ENCODE assay signal across 8 cellular contexts in the genomic region with DNA sequence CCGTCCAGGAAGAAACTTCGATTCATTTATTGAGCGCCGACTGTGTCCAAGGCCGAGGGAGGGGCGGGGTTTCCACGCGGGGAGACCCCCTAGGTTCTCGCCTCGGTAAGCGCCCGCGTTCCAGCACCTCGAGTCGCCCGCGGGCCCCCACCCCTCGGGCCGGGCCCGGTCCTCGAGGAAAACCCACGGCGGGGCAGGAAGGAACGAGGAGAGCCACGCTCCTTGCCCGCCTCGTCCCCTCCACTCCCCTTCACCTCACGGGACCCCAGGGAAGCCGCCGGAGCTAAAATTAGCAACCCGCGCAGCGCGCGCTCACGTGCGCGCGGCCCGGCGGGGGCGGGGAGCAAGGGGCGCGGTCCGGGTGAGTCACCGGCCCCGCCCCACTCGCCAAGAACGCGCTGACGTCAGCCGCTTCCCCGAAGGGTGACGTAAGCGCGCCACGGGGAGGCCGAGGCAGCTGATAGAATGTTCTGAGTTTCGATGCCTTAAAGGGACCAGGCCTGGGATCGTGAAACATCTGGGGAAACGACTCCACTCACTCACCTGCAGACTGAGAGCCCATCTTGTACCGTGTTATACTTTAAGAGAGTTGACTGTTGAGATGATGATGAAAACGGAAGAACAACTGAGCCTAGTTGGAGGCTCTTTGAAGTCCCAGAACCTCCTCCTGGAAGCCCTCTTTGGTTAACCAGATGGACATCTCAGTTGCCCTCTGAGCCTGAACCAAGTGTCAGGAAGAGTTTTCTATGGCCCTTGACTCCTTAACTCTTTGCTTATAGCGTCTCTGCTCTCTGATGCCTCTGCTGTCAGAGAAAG. TPM values are rescaled to one million over a fixed set of nuclear protein-coding genes. Genes with fewer than 3 reads are reported as not detected.
A peak's percentile ranks its signal among the peaks of the same experiment; 100 is the strongest.
DNase-seq lines count a peak whose midpoint lies in the region; ATAC-seq and TF ChIP-seq lines count a peak whose summit lies in the region.

No MANE protein-coding gene starts in this region.

- peak overlapping the region; percentile 85 for H3K27ac Mint-ChIP-seq in CD4-positive, alpha-beta T cell
- H3K27ac Mint-ChIP-seq in activated CD4-positive, alpha-beta memory T cell treated with anti-CD3 and anti-CD28 coated beads, Interleukin-2, amount 10 ng/mL, durations not matched to agents 7 days and 5 days: peak overlapping the region; percentile 85

- no peaks in the 10 kb centered on the region for H3K9me3 Mint-ChIP-seq in CD4-positive, alpha-beta T cell
- peaks cover 6% of the 10 kb centered on the region for H3K9me3 Mint-ChIP-seq in activated CD4-positive, alpha-beta memory T cell treated with anti-CD3 and anti-CD28 coated beads, Interleukin-2, amount 10 ng/mL, durations not matched to agents 7 days and 5 days

- TF ChIP-seq CTCF in CD4-positive, alpha-beta T cell (IDR thresholded peaks at IDR 0.05): no peak
- no peak for TF ChIP-seq CTCF in lower leg skin (IDR thresholded peaks at IDR 0.05)

- peak; percentile 93 for ATAC-seq in CD4-positive, alpha-beta T cell (ENCODE audit: poor library complexity)
- ATAC-seq in GM19397 (IDR thresholded peaks at IDR 0.05; ENCODE audit: unreplicated experiment) (peak; percentile 95), HG03558 (IDR thresholded peaks at IDR 0.05; ENCODE audit: extremely low read depth, unreplicated experiment) (peak; percentile 92)

- H3K4me1 ChIP-seq in duodenal mucosa (ENCODE audit: control insufficient read depth in 1 of 2, insufficient read depth in 2 of 2, low read length in 2 of 2): peaks cover 0 to 8% of the 10 kb centered on the region in 2 donors

- intact Hi-C loops in CD4-positive, alpha-beta T cell (cut with DNase I, micrococcal nuclease): loop anchor here in 1 of 2 experiments (2.0 to 10.0 kb wide), 8 partner anchors 52 to 884 kb away; a partner anchor contains a TSS
- intact Hi-C loops in lower leg skin (cut with DNase I; ENCODE audit: low total_unique reads): no loop called here

- 3 to 5% methylated on average over 25 to 60 of the region's 64 CpGs for WGBS in lower leg skin, 2 donors

- CTCF ChIA-PET in CD4-positive, alpha-beta T cell (lab: Charles Lee): interaction anchor here (0.6 to 2.6 kb wide), 4 partner anchors 8 to 861 kb away, joined by 3 to 7 read pairs (median 6); a partner anchor contains a TSS
- CTCF ChIA-PET in activated CD4-positive, alpha-beta memory T cell treated with anti-CD3 and anti-CD28 coated beads, Interleukin-2, amount 10 ng/mL, durations not matched to agents 7 days and 5 days (lab: Charles Lee): interaction anchor here (0.6 to 1.4 kb wide), 8 partner anchors 8 to 157 kb away, joined by 3 to 5 read pairs (median 3); no protein-coding TSS in a partner anchor

- H3K27ac ChIP-seq in CD4-positive, alpha-beta T cell (ENCODE audit: low read depth, low read length): peak overlapping the region; percentile 77
- peak overlapping the region; percentile 89 for H3K27ac ChIP-seq in duodenal mucosa (ENCODE audit: low read depth, low read length)

- no peaks in the 10 kb centered on the region for H3K36me3 Mint-ChIP-seq in CD4-positive, alpha-beta T cell (ENCODE audit: low read depth)
- peaks cover 4% of the 10 kb centered on the region for H3K36me3 Mint-ChIP-seq in activated CD4-positive, alpha-beta memory T cell treated with anti-CD3 and anti-CD28 coated beads, Interleukin-2, amount 10 ng/mL, durations not matched to agents 7 days and 5 days (ENCODE audit: low read depth)

- H3K9me3 ChIP-seq in CD4-positive, alpha-beta T cell (ENCODE audit: control insufficient read depth, low read length): no peaks in the 10 kb centered on the region
- no peaks in the 10 kb centered on the region for H3K9me3 ChIP-seq in duodenal mucosa (ENCODE audit: control insufficient read depth in 1 of 2, low read length in 2 of 2)

- H3K27me3 ChIP-seq in CD4-positive, alpha-beta T cell (ENCODE audit: control insufficient read depth, insufficient read depth, low read length): no peaks in the 10 kb centered on the region
- H3K27me3 ChIP-seq in duodenal mucosa (ENCODE audit: control insufficient read depth in 1 of 2, insufficient read depth in 2 of 2, low read length in 2 of 2): no peaks in the 10 kb centered on the region

- H3K4me1 Mint-ChIP-seq in CD4-positive, alpha-beta T cell (ENCODE audit: low read depth): peaks cover 6% of the 10 kb centered on the region
- peaks cover 16% of the 10 kb centered on the region for H3K4me1 Mint-ChIP-seq in activated CD4-positive, alpha-beta memory T cell treated with anti-CD3 and anti-CD28 coated beads, Interleukin-2, amount 10 ng/mL, durations not matched to agents 7 days and 5 days

- peak in 1 of 2 donors; percentile 92 for TF ChIP-seq POLR2A in lower leg skin (IDR thresholded peaks at IDR 0.05)

- H3K27me3 Mint-ChIP-seq in CD4-positive, alpha-beta T cell: no peaks in the 10 kb centered on the region
- peaks cover 35% of the 10 kb centered on the region for H3K27me3 Mint-ChIP-seq in activated CD4-positive, alpha-beta memory T cell treated with anti-CD3 and anti-CD28 coated beads, Interleukin-2, amount 10 ng/mL, durations not matched to agents 7 days and 5 days

- POLR2A ChIA-PET in CD4-positive, alpha-beta T cell (lab: Charles Lee): interaction anchor here (0.8 to 2.4 kb wide), 12 partner anchors 8 to 523 kb away, joined by 3 to 15 read pairs (median 4); a partner anchor contains a TSS
- POLR2A ChIA-PET in activated CD4-positive, alpha-beta memory T cell treated with anti-CD3 and anti-CD28 coated beads, Interleukin-2, amount 10 ng/mL, durations not matched to agents 7 days and 5 days (lab: Charles Lee): interaction anchor here (0.6 to 2.7 kb wide), 16 partner anchors 8 to 303 kb away, joined by 3 to 36 read pairs (median 3); a partner anchor contains a TSS

- peak overlapping the region; percentile 68 to 96 for H3K9ac ChIP-seq in duodenal mucosa (ENCODE audit: low read depth in 1 of 2, low read length in 2 of 2)

- H3K36me3 ChIP-seq in duodenal mucosa (ENCODE audit: control insufficient read depth in 1 of 2, insufficient read depth in 2 of 2, low read length in 2 of 2): no peaks in the 10 kb centered on the region

- DNase-seq in CD4-positive, alpha-beta T cell: peak; percentile 85 to 94 (median 88)
- peak; percentile 76 for DNase-seq in NCI-H748 treated with DMSO at 0.1 percent for 48 hours (lab: John Stamatoyannopoulos, UW)
- DNase-seq in activated CD4-positive, alpha-beta memory T cell treated with anti-CD3 and anti-CD28 coated beads, Interleukin-2, amount 10 ng/mL, durations not matched to agents 7 days and 5 days: peak; percentile 94
- DNase-seq in lower leg skin (ENCODE audit: low spot score in 2 of 2): peak; percentile 92 to 99
- peak; percentile 88 to 90 for DNase-seq in stimulated activated CD4-positive, alpha-beta T cell treated with anti-CD3 and anti-CD28 coated beads, Interleukin-4, amount 100 ng/mL, for 4 hours

- peak overlapping the region; percentile 63 to 77 for H3K4me3 ChIP-seq in duodenal mucosa (ENCODE audit: low read depth in 1 of 2, low read length in 2 of 2)
- H3K4me3 ChIP-seq in lower leg skin (ENCODE audit: low read depth, poor library complexity, severe bottlenecking): peak overlapping the region; percentile 66

- H3K4me3 Mint-ChIP-seq in CD4-positive, alpha-beta T cell: peak overlapping the region; percentile 88
- H3K4me3 Mint-ChIP-seq in activated CD4-positive, alpha-beta memory T cell treated with anti-CD3 and anti-CD28 coated beads, Interleukin-2, amount 10 ng/mL, durations not matched to agents 7 days and 5 days: peak overlapping the region; percentile 71

RNA-seq across cellular contexts. Expression of a gene that starts 49.7 kb away (rescaled TPM):
- 10 to 100 TPM; 10.4 to 12.7 TPM for total RNA-seq in CD4-positive, alpha-beta T cell
- total RNA-seq in activated CD4-positive, alpha-beta memory T cell treated with anti-CD3 and anti-CD28 coated beads, Interleukin-2, amount 10 ng/mL, durations not matched to agents 7 days and 5 days: 10 to 100 TPM; 21.6 to 21.8 TPM
- total RNA-seq in lower leg skin: 10 to 100 TPM in 3 of 4 donors, 1 to 10 TPM in 1; 8.2 to 71.6 (median 17.2) TPM

Comparison
In these comparisons a context has a peak if more than half of its experiments do, and no peak if none do; other contexts are left out.
1. Peak in every context shown above with its lines: DNase-seq, ATAC-seq, H3K4me3 ChIP-seq and H3K27ac ChIP-seq.